Comparison of ENCODE assay signal across 8 cellular contexts in the genomic region with DNA sequence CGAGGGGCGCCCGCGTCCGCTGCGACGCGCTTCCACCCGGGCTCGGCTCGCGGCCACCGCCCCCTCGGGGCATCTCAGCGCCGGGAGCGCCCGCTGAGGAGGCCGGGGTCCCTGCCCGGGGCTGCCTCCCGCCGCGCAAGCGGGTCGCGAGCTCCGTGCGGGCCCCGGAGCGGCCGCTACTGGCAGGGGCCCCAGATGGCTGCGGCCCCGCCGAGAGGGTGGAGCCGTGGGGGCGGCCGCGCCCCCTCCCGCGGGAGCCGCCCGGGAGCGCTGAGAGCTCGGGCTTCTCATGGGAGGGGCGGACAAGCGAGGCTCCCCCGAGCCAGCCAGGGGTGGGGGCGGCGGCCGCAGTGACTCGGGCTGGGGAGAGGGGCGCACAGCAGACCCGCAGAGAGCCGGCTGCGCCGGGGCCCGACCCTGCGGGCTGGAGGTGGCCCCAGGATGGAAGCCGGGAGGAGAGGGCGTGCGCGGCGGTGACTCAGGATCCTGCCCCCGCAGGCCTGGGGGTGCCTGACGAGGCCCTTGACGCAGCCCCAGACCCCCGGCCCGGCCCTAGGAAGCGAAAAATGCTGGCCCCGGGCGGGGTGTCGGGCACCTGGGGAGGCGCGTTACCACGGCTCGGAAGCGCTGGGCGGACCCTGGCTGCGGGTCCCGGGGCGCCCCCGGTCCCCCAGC. TPM values are rescaled to one million over a fixed set of nuclear protein-coding genes. Genes with fewer than 3 reads are reported as not detected.
DNase-seq lines count a peak whose midpoint lies in the region; ATAC-seq and TF ChIP-seq lines count a peak whose summit lies in the region.

No MANE protein-coding gene starts in this region.

- peaks cover 15% of the 10 kb centered on the region for H3K4me1 Mint-ChIP-seq in activated naive CD4-positive, alpha-beta T cell treated with anti-CD3 and anti-CD28 coated beads, Interleukin-2, amount 10 ng/mL, durations not matched to agents 7 days and 5 days

- H3K27me3 ChIP-seq in MG63 (no peaks in the 10 kb centered on the region), gastrocnemius medialis (no peaks in the 10 kb centered on the region)

- H3K9me3 ChIP-seq in MG63 (no peaks in the 10 kb centered on the region), gastrocnemius medialis (no peaks in the 10 kb centered on the region)

- DNase-seq in COR-L47 (lab: John Stamatoyannopoulos, UW) (peak; percentile 47), MG63 (peak; percentile 55), left ventricle myocardium superior (peak; percentile 73), gastrocnemius medialis (peak in 1 of 2 donors; percentile 18), hippocampal formation (lab: John Stamatoyannopoulos, UW) (no peak), MV-4-11 (lab: John Stamatoyannopoulos, UW) (no peak)
- DNase-seq in activated naive CD4-positive, alpha-beta T cell treated with anti-CD3 and anti-CD28 coated beads, Interleukin-2, amount 10 ng/mL, durations not matched to agents 7 days and 5 days, result peak; percentile 51

- H3K27ac ChIP-seq in gastrocnemius medialis, result peak overlapping the region; percentile 44 to 77 (median 77)

- TF ChIP-seq CTCF in gastrocnemius medialis (IDR thresholded peaks at IDR 0.05 in 4 of 5, conservative IDR thresholded peaks at IDR 0.05 in 1 of 5), result peak in 2 of 5 experiments; percentile 12 to 20

- peaks cover 58% of the 10 kb centered on the region for H3K27me3 Mint-ChIP-seq in activated naive CD4-positive, alpha-beta T cell treated with anti-CD3 and anti-CD28 coated beads, Interleukin-2, amount 10 ng/mL, durations not matched to agents 7 days and 5 days

- in situ Hi-C loops in gastrocnemius medialis (cut with MboI; ENCODE audit: low sequenced_read_pairs in 4 of 4), result loop anchor here in 1 of 4 donors (10.0 kb wide), 1 partner anchor 176 kb away; no protein-coding TSS in a partner anchor

- H3K4me3 ChIP-seq in MG63 (peak overlapping the region; percentile 52), gastrocnemius medialis (peak overlapping the region; percentile 60 to 83 (median 68))

- H3K27ac Mint-ChIP-seq in activated naive CD4-positive, alpha-beta T cell treated with anti-CD3 and anti-CD28 coated beads, Interleukin-2, amount 10 ng/mL, durations not matched to agents 7 days and 5 days, result no peak overlapping the region

- no peaks in the 10 kb centered on the region for H3K36me3 Mint-ChIP-seq in activated naive CD4-positive, alpha-beta T cell treated with anti-CD3 and anti-CD28 coated beads, Interleukin-2, amount 10 ng/mL, durations not matched to agents 7 days and 5 days

- CTCF ChIA-PET in activated naive CD4-positive, alpha-beta T cell treated with anti-CD3 and anti-CD28 coated beads, Interleukin-2, amount 10 ng/mL, durations not matched to agents 7 days and 5 days (lab: Charles Lee), result interaction anchor here (1.5 to 2.4 kb wide), 4 partner anchors 68 to 231 kb away, joined by 4 to 22 read pairs (median 7); no protein-coding TSS in a partner anchor

- peak overlapping the region; percentile 45 for H3K4me3 Mint-ChIP-seq in activated naive CD4-positive, alpha-beta T cell treated with anti-CD3 and anti-CD28 coated beads, Interleukin-2, amount 10 ng/mL, durations not matched to agents 7 days and 5 days

- peak; percentile 32 to 40 for TF ChIP-seq POLR2A in gastrocnemius medialis (IDR thresholded peaks at IDR 0.05)

- intact Hi-C loops in left ventricle myocardium superior (cut with micrococcal nuclease), result no loop called here
- intact Hi-C loops in gastrocnemius medialis (cut with DNase I; ENCODE audit: low total_unique reads), result loop anchor here (2.0 to 10.0 kb wide), 3 partner anchors 68 to 383 kb away; no protein-coding TSS in a partner anchor

- ATAC-seq in GM21360 (IDR thresholded peaks at IDR 0.05; ENCODE audit: unreplicated experiment), result peak; percentile 33
- ATAC-seq in left ventricle myocardium superior, result peak; percentile 64
- ATAC-seq in gastrocnemius medialis, result peak; percentile 42 to 54

- peaks cover 10 to 13% of the 10 kb centered on the region in 2 donors for H3K4me1 ChIP-seq in gastrocnemius medialis

- H3K9me3 Mint-ChIP-seq in activated naive CD4-positive, alpha-beta T cell treated with anti-CD3 and anti-CD28 coated beads, Interleukin-2, amount 10 ng/mL, durations not matched to agents 7 days and 5 days, result no peaks in the 10 kb centered on the region

- H3K36me3 ChIP-seq in MG63 (no peaks in the 10 kb centered on the region), gastrocnemius medialis (no peaks in the 10 kb centered on the region)

RNA-seq across cellular contexts. Expression of a gene that starts 0.6 kb away (rescaled TPM):
- total RNA-seq in MG63 (2014; rRNA removed; shearing (Covaris generic); ENCODE audit: low replicate concordance), result 5.1 and 8.6 TPM in 2 replicates
- total RNA-seq in left ventricle myocardium superior, result 16.4 TPM
- 10 to 100 TPM in 2 of 4 donors, 1 to 10 TPM in 2; 6.9 to 18.6 (median 11.8) TPM for total RNA-seq in gastrocnemius medialis

RNA-seq across cellular contexts. Expression of a gene that starts 44.1 kb away (rescaled TPM):
- 15.1 and 26.2 TPM in 2 replicates for total RNA-seq in MG63 (2014; rRNA removed; shearing (Covaris generic); ENCODE audit: low replicate concordance)
- total RNA-seq in left ventricle myocardium superior (13.1 TPM), gastrocnemius medialis (1 to 10 TPM; 2.7 to 6.3 (median 3.5) TPM)

Comparison
In these comparisons a context has a peak if more than half of its experiments do, and no peak if none do; other contexts are left out.
1. DNase-seq: peak in COR-L47 (single experiment), MG63 (single experiment), activated naive CD4-positive, alpha-beta T cell treated with anti-CD3 and anti-CD28 coated beads, Interleukin-2, amount 10 ng/mL, durations not matched to agents 7 days and 5 days (single experiment) and left ventricle myocardium superior (single experiment); none in hippocampal formation (0 of 2) and MV-4-11 (single experiment).
2. Peak in every context shown above with its lines, with median percentiles within 50 percentile points of each other: ATAC-seq.